In genomic region chr2:172106128-172106961, GRCh38 we compare ENCODE assay signal across 8 cellular contexts. TPM values are rescaled to one million over a fixed set of nuclear protein-coding genes. Genes with fewer than 3 reads are reported as not detected.
DNase-seq lines count a peak whose midpoint lies in the region; ATAC-seq and TF ChIP-seq lines count a peak whose summit lies in the region.

No MANE protein-coding gene starts in this region.

- TF ChIP-seq CTCF in OCI-LY7 (conservative IDR thresholded peaks at IDR 0.05; ENCODE audit: low read length) (no peak), cardiac fibroblast (IDR thresholded peaks at IDR 0.05; ENCODE audit: low read depth, low read length) (peak; percentile 60), right lobe of liver (IDR thresholded peaks at IDR 0.05) (peak; percentile 29 to 43 (median 36))

- H4K20me1 ChIP-seq in OCI-LY7 (ENCODE audit: insufficient read depth, low read length): no peaks in the 10 kb centered on the region

- H3K4me2 ChIP-seq in OCI-LY7 (ENCODE audit: low read length): peak overlapping the region; percentile 24; the same call in 1 of the 2 replicates

- peak; percentile 80 for DNase-seq in activated effector memory CD4-positive, alpha-beta T cell treated with anti-CD3 and anti-CD28 coated beads, Interleukin-2, amount 50 U/mL, for 16 hours
- no peak for DNase-seq in activated effector memory CD4-positive, alpha-beta T cell treated with Interleukin-2 at 50 U/mL for 16 hours
- DNase-seq in OCI-LY7 (ENCODE audit: low spot score) (no peak), cardiac fibroblast (ENCODE audit: low read depth in 2 of 2) (peak; percentile 52 to 62), right lobe of liver (no peak), midbrain (lab: John Stamatoyannopoulos, UW) (no peak), NCI-H146 treated with DMSO at 0.1 percent for 48 hours (lab: John Stamatoyannopoulos, UW; ENCODE audit: unreplicated experiment) (no peak)

- intact Hi-C loops in OCI-LY7 (cut with micrococcal nuclease; ENCODE audit: unreplicated experiment): loop anchor here (10.0 kb wide), 1 partner anchor 102 kb away; no protein-coding TSS in a partner anchor
- intact Hi-C loops in right lobe of liver (cut with DNase I): loop anchor here (10.0 kb wide), 4 partner anchors 292 to 532 kb away; no protein-coding TSS in a partner anchor

- BruUV-seq in OCI-LY7 (replicated peaks; lab: Mats Ljungman, UMichigan): no TSS peak

- WGBS in right lobe of liver (ENCODE audit: insufficient coverage, low coverage, low lambda C conversion rate, missing lambda C conversion rate): 6% methylated on average over 20 of the region's 43 CpGs

- peaks cover 26 to 69% of the 10 kb centered on the region in 2 donors for H3K27me3 ChIP-seq in right lobe of liver

- H3K27ac ChIP-seq in OCI-LY7 (ENCODE audit: low read depth, low read length, poor library complexity, severe bottlenecking): no peak overlapping the region
- no peak overlapping the region for H3K27ac ChIP-seq in right lobe of liver

- CTCF ChIA-PET in OCI-LY7 (lab: Charles Lee; ENCODE audit: unreplicated experiment): no interaction called here

- H3K4me1 ChIP-seq in OCI-LY7 (ENCODE audit: insufficient read depth, low read length, poor library complexity, severe bottlenecking) (no peaks in the 10 kb centered on the region), right lobe of liver (peaks cover 0 to 35% (median 7%) of the 10 kb centered on the region in 4 donors)

- no peak for TF ChIP-seq POLR2A in right lobe of liver (IDR thresholded peaks at IDR 0.05)

- peak; percentile 49 to 67 (median 62) for ATAC-seq in right lobe of liver
- ATAC-seq in GM21526 (IDR thresholded peaks at IDR 0.05; ENCODE audit: low FRiP score, unreplicated experiment): no peak

- H3K4me3 ChIP-seq in OCI-LY7 (ENCODE audit: low read depth, low read length, poor library complexity, severe bottlenecking) (no peak overlapping the region), cardiac fibroblast (replicated peaks in 1 of 2; ENCODE audit: low read depth in 2 of 2, low read length in 2 of 2) (peak overlapping the region; percentile 51 to 57), right lobe of liver (no peak overlapping the region)

- POLR2A ChIA-PET in OCI-LY7 (lab: Charles Lee): no interaction called here

- H3K9me2 ChIP-seq in OCI-LY7 (ENCODE audit: insufficient read depth, low read length): no peaks in the 10 kb centered on the region

- no peak overlapping the region for H2AFZ ChIP-seq in OCI-LY7 (ENCODE audit: low read length)

- H3K79me2 ChIP-seq in OCI-LY7 (ENCODE audit: insufficient read depth, low read depth, low read length): no peaks in the 10 kb centered on the region

- no peaks in the 10 kb centered on the region for H3K36me3 ChIP-seq in OCI-LY7 (ENCODE audit: insufficient read depth, low read length)
- H3K36me3 ChIP-seq in right lobe of liver: no peaks in the 10 kb centered on the region

- H3K9me3 ChIP-seq in OCI-LY7 (ENCODE audit: low read length) (no peaks in the 10 kb centered on the region), right lobe of liver (no peaks in the 10 kb centered on the region)

RNA-seq across cellular contexts. Expression of gene DLX2, which starts 3.6 kb away (rescaled TPM):
- 0.22 TPM in 1 of 2 replicates, not detected in the other for total RNA-seq in OCI-LY7 (2014; rRNA removed; shearing (Covaris generic))
- total RNA-seq in OCI-LY7 (2022) (not detected in 2 replicates), right lobe of liver (not detected)

RNA-seq across cellular contexts. Expression of gene DLX1, which starts 21.0 kb away (rescaled TPM):
- total RNA-seq in OCI-LY7 (2014; rRNA removed; shearing (Covaris generic)): not detected in 2 replicates
- not detected in 2 replicates for total RNA-seq in OCI-LY7 (2022)
- total RNA-seq in right lobe of liver: not detected

Comparison
In these comparisons a context has a peak if more than half of its experiments do, and no peak if none do; other contexts are left out.
1. DNase-seq: peak in activated effector memory CD4-positive, alpha-beta T cell treated with anti-CD3 and anti-CD28 coated beads, Interleukin-2, amount 50 U/mL, for 16 hours (single experiment) and cardiac fibroblast (2 of 2); none in activated effector memory CD4-positive, alpha-beta T cell treated with Interleukin-2 at 50 U/mL for 16 hours (single experiment), OCI-LY7 (single experiment), right lobe of liver (0 of 3), midbrain (single experiment) and NCI-H146 treated with DMSO at 0.1 percent for 48 hours (single experiment).
2. H3K4me3 ChIP-seq: peak in cardiac fibroblast (2 of 2); none in OCI-LY7 (single experiment) and right lobe of liver (0 of 3).